Comparison of ENCODE assay signal across 33 cellular contexts in genomic region chr12:103331643-103332042, GRCh38.
"Had no signal": no experiment of that assay in that cellular context is flagged by ENCODE, and none has a peak within 500 bp of the region (broad histone marks: within the 10 kb centered on the region; RNA-seq: fewer than 3 reads in every experiment).

No MANE protein-coding gene starts in this region.

- H3K9me3 Mint-ChIP-seq: activated naive CD4-positive, alpha-beta T cell treated with anti-CD3 and anti-CD28 coated beads for 36 hours; activated naive CD8-positive, alpha-beta T cell treated with anti-CD3 and anti-CD28 coated beads for 36 hours; activated T-helper 1 cell treated with anti-CD3 and anti-CD28 coated beads, Interleukin-12 subunit alpha, Interleukin-12 subunit beta, Interleukin-2, Interleukin-4 antibody, amounts not matched to agents 30 ng/mL and 10 ng/mL and 1 ng/mL, durations not matched to agents 14 hours and 24 hours and 36 hours; nephron progenitor cell had no signal

- H3K27me3 ChIP-seq: adrenal gland, body of pancreas, colonic mucosa, gastrocnemius medialis, ovary, testis, transverse colon had no signal

- H3K4me1 Mint-ChIP-seq: activated naive CD8-positive, alpha-beta T cell treated with anti-CD3 and anti-CD28 coated beads for 36 hours; nephron progenitor cell had no signal

- H3K4me1 ChIP-seq: adrenal gland, colonic mucosa, gastrocnemius medialis, left ventricle myocardium inferior, prostate gland, testis, transverse colon had no signal

- H3K27ac ChIP-seq: adrenal gland, body of pancreas, colonic mucosa, gastrocnemius medialis, left ventricle myocardium inferior, ovary, prostate gland, skin epidermis, testis, transverse colon, VCaP had no signal

- H3K36me3 ChIP-seq: adrenal gland, colonic mucosa, gastrocnemius medialis, left ventricle myocardium inferior, ovary, prostate gland, transverse colon had no signal

- H3K4me3 ChIP-seq: adrenal gland, body of pancreas, colonic mucosa, gastrocnemius medialis, left ventricle myocardium inferior, lung, ovary, prostate gland, skin epidermis, testis, transverse colon had no signal

- H3K27me3 Mint-ChIP-seq: activated naive CD8-positive, alpha-beta T cell treated with anti-CD3 and anti-CD28 coated beads for 36 hours had no signal

- H3K4me3 Mint-ChIP-seq: activated naive CD4-positive, alpha-beta T cell treated with anti-CD3 and anti-CD28 coated beads for 36 hours; activated naive CD8-positive, alpha-beta T cell treated with anti-CD3 and anti-CD28 coated beads for 36 hours; activated T-helper 1 cell treated with anti-CD3 and anti-CD28 coated beads, Interleukin-12 subunit alpha, Interleukin-12 subunit beta, Interleukin-2, Interleukin-4 antibody, amounts not matched to agents 30 ng/mL and 10 ng/mL and 1 ng/mL, durations not matched to agents 14 hours and 24 hours and 36 hours; nephron progenitor cell had no signal

- ATAC-seq: activated CD4-positive, CD25-positive, alpha-beta regulatory T cell treated with anti-CD3 and anti-CD28 coated beads, Interleukin-2, amount 50 U/mL, for 24 hours; body of pancreas; gastrocnemius medialis; sciatic nerve; stimulated activated naive CD8-positive, alpha-beta T cell treated with anti-CD3 and anti-CD28 coated beads, Interleukin-15, Interleukin-2, amounts not matched to agents 100 U/mL and 50 U/mL, for 24 hours had no signal

- H3K9me3 ChIP-seq: adrenal gland, body of pancreas, colonic mucosa, gastrocnemius medialis, left ventricle myocardium inferior, ovary, prostate gland, testis, transverse colon had no signal

- DNase-seq: activated CD4-positive, alpha-beta T cell treated with anti-CD3 and anti-CD28 coated beads for 48 hours; activated CD4-positive, alpha-beta T cell treated with anti-CD3 and anti-CD28 coated beads, Interleukin-2, amount 50 U/mL, for 48 hours; activated CD8-positive, alpha-beta memory T cell treated with anti-CD3 and anti-CD28 coated beads for 24 hours; activated effector memory CD4-positive, alpha-beta T cell treated with anti-CD3 and anti-CD28 coated beads, Interleukin-2, amount 50 U/mL, for 16 hours; activated naive CD4-positive, alpha-beta T cell treated with anti-CD3 and anti-CD28 coated beads for 36 hours; activated naive CD8-positive, alpha-beta T cell treated with anti-CD3 and anti-CD28 coated beads for 36 hours; activated T-cell treated with anti-CD3 and anti-CD28 coated beads, Interleukin-2, amount 50 U/mL, for 1 hour; adrenal gland; aorta; body of pancreas; cerebellar nuclear complex; colonic mucosa; effector CD8-positive, alpha-beta T cell; gastrocnemius medialis; glutamatergic neuron; islet precursor cell; left ventricle myocardium inferior; nephron progenitor cell; ovary; retina; stimulated activated CD4-positive, alpha-beta T cell treated with anti-CD3 and anti-CD28 coated beads, Interleukin-12 subunit alpha, Interleukin-12 subunit beta, amount 100 ng/mL, for 4 hours; stimulated activated CD4-positive, alpha-beta T cell treated with anti-CD3 and anti-CD28 coated beads, Interleukin-4, amount 100 ng/mL, for 1 hour; stimulated activated naive CD8-positive, alpha-beta T cell treated with anti-CD3 and anti-CD28 coated beads, Interleukin-15, Interleukin-2, amounts not matched to agents 100 U/mL and 50 U/mL, for 24 hours; T-helper 9 cell; testis; transverse colon had no signal

- H3K36me3 Mint-ChIP-seq: activated naive CD8-positive, alpha-beta T cell treated with anti-CD3 and anti-CD28 coated beads for 36 hours had no signal

- H3K27ac Mint-ChIP-seq: activated naive CD4-positive, alpha-beta T cell treated with anti-CD3 and anti-CD28 coated beads for 36 hours; activated naive CD8-positive, alpha-beta T cell treated with anti-CD3 and anti-CD28 coated beads for 36 hours; activated T-helper 1 cell treated with anti-CD3 and anti-CD28 coated beads, Interleukin-12 subunit alpha, Interleukin-12 subunit beta, Interleukin-2, Interleukin-4 antibody, amounts not matched to agents 30 ng/mL and 10 ng/mL and 1 ng/mL, durations not matched to agents 14 hours and 24 hours and 36 hours; nephron progenitor cell had no signal
